Comparison of ENCODE assay signal across 22 cellular contexts in genomic region chr4:105274504-105274903, GRCh38.
"Had no signal": no experiment of that assay in that cellular context is flagged by ENCODE, and none has a peak within 500 bp of the region (broad histone marks: within the 10 kb centered on the region; RNA-seq: fewer than 3 reads in every experiment).

No MANE protein-coding gene starts in this region.

- H3K4me3 ChIP-seq: dorsolateral prefrontal cortex, suprapubic skin, transverse colon, uterus had no signal

- H3K27ac Mint-ChIP-seq: activated naive CD8-positive, alpha-beta T cell treated with anti-CD3 and anti-CD28 coated beads, Interleukin-2, amount 10 ng/mL, durations not matched to agents 7 days and 5 days; stimulated activated naive CD8-positive, alpha-beta T cell treated with anti-CD3 and anti-CD28 coated beads, Interleukin-15, amount 100 ng/mL, for 72 hours had no signal

- H3K4me1 ChIP-seq: suprapubic skin, transverse colon, uterus had no signal

- H3K27me3 Mint-ChIP-seq: activated naive CD8-positive, alpha-beta T cell treated with anti-CD3 and anti-CD28 coated beads, Interleukin-2, amount 10 ng/mL, durations not matched to agents 7 days and 5 days; brain; naive thymus-derived CD8-positive, alpha-beta T cell; stimulated activated naive CD8-positive, alpha-beta T cell treated with anti-CD3 and anti-CD28 coated beads, Interleukin-15, amount 100 ng/mL, for 72 hours had no signal

- H3K9me3 ChIP-seq: suprapubic skin, transverse colon, uterus had no signal

- H3K36me3 ChIP-seq: uterus had no signal

- H3K27ac ChIP-seq: suprapubic skin, transverse colon had no signal

- FAIRE-seq: colon, islet of Langerhans had no signal

- H3K27me3 ChIP-seq: dorsolateral prefrontal cortex, suprapubic skin, transverse colon, uterus had no signal

- ATAC-seq: left cardiac atrium; naive thymus-derived CD8-positive, alpha-beta T cell; SK-N-SH treated with all-trans-retinoic acid at 6 μM for 48 hours; stimulated activated naive CD8-positive, alpha-beta T cell treated with anti-CD3 and anti-CD28 coated beads, Interleukin-15, amount 100 ng/mL, for 72 hours had no signal

- H3K4me3 Mint-ChIP-seq: activated naive CD8-positive, alpha-beta T cell treated with anti-CD3 and anti-CD28 coated beads, Interleukin-2, amount 10 ng/mL, durations not matched to agents 7 days and 5 days; brain; naive thymus-derived CD8-positive, alpha-beta T cell; stimulated activated naive CD8-positive, alpha-beta T cell treated with anti-CD3 and anti-CD28 coated beads, Interleukin-15, amount 100 ng/mL, for 72 hours had no signal

- DNase-seq: activated CD4-positive, alpha-beta T cell treated with anti-CD3 and anti-CD28 coated beads, Interleukin-2, amount 50 U/mL, for 1 hour; activated effector memory CD4-positive, alpha-beta T cell treated with anti-CD3 and anti-CD28 coated beads, Interleukin-2, amount 50 U/mL, for 16 hours; activated naive CD8-positive, alpha-beta T cell treated with anti-CD3 and anti-CD28 coated beads, Interleukin-2, amount 10 ng/mL, durations not matched to agents 7 days and 5 days; activated T-cell treated with anti-CD3 and anti-CD28 coated beads for 4 hours; anterior cingulate cortex; central memory CD4-positive, alpha-beta T cell; dorsolateral prefrontal cortex; erythroblast; left cardiac atrium; mesendoderm; nucleus accumbens; retina; SIG-M5; stimulated activated naive CD8-positive, alpha-beta T cell treated with anti-CD3 and anti-CD28 coated beads, Interleukin-15, amount 100 ng/mL, for 72 hours; transverse colon; uterus had no signal
